In genomic region chr19:46546194-46546896, GRCh38 we compare ENCODE assay signal across 9 cellular contexts. TPM values are rescaled to one million over a fixed set of nuclear protein-coding genes. Genes with fewer than 3 reads are reported as not detected.
DNase-seq lines count a peak whose midpoint lies in the region; ATAC-seq and TF ChIP-seq lines count a peak whose summit lies in the region.
"Had no signal": no experiment of that assay in that cellular context is flagged by ENCODE, and none has a peak within 500 bp of the region (broad histone marks: within the 10 kb centered on the region; RNA-seq: fewer than 3 reads in every experiment).

No MANE protein-coding gene starts in this region.

- no peak overlapping the region for H3K27ac Mint-ChIP-seq in activated T-cell treated with anti-CD3 and anti-CD28 coated beads, Interleukin-2, amount 50 U/mL, for 72 hours
- no peak overlapping the region for H3K27ac Mint-ChIP-seq in activated T-cell treated with anti-CD3 and anti-CD28 coated beads, Interleukin-2, amount 50 U/mL, for 24 hours
- H3K27ac Mint-ChIP-seq: T-cell had no signal

- no peaks in the 10 kb centered on the region for H3K27me3 Mint-ChIP-seq in activated T-cell treated with anti-CD3 and anti-CD28 coated beads, Interleukin-2, amount 50 U/mL, for 72 hours (ENCODE audit: low read depth)
- peaks cover 14% of the 10 kb centered on the region for H3K27me3 Mint-ChIP-seq in activated T-cell treated with anti-CD3 and anti-CD28 coated beads, Interleukin-2, amount 50 U/mL, for 24 hours

- TF ChIP-seq CTCF in RWPE2 (IDR thresholded peaks at IDR 0.05; ENCODE audit: poor library complexity, severe bottlenecking) = no peak
- TF ChIP-seq CTCF in omental fat pad (IDR thresholded peaks at IDR 0.05) = no peak

- H3K36me3 ChIP-seq in RWPE2 (ENCODE audit: low read depth) = no peaks in the 10 kb centered on the region

- H3K4me3 Mint-ChIP-seq in activated T-cell treated with anti-CD3 and anti-CD28 coated beads, Interleukin-2, amount 50 U/mL, for 72 hours = peak overlapping the region in 1 of 2 donors; percentile 43
- H3K4me3 Mint-ChIP-seq in activated T-cell treated with anti-CD3 and anti-CD28 coated beads, Interleukin-2, amount 50 U/mL, for 24 hours = no peak overlapping the region
- H3K4me3 Mint-ChIP-seq: T-cell had no signal

- peak in 1 of 2 donors; percentile 28 for DNase-seq in activated T-cell treated with anti-CD3 and anti-CD28 coated beads, Interleukin-2, amount 50 U/mL, for 72 hours
- no peak for DNase-seq in activated T-cell treated with anti-CD3 and anti-CD28 coated beads, Interleukin-2, amount 50 U/mL, for 24 hours
- DNase-seq in RWPE2 (ENCODE audit: low spot score) = no peak
- peak; percentile 63 for DNase-seq in globus pallidus (ENCODE audit: low spot score)
- peak; percentile 64 for DNase-seq in pons (ENCODE audit: low spot score)
- DNase-seq in omental fat pad (ENCODE audit: low spot score) = no peak
- DNase-seq: T-cell had no signal

- H3K27ac ChIP-seq in RWPE2 (ENCODE audit: poor library complexity, severe bottlenecking) = no peak overlapping the region

- ATAC-seq in activated T-cell treated with anti-CD3 and anti-CD28 coated beads, Interleukin-2, amount 50 U/mL, for 72 hours (replicated peaks in 1 of 2) = peak; percentile 58 to 72
- ATAC-seq in RWPE2 (ENCODE audit: low read depth) (peak; percentile 87), GM18909 (IDR thresholded peaks at IDR 0.05; ENCODE audit: poor library complexity, unreplicated experiment) (no peak), GM21529 (IDR thresholded peaks at IDR 0.05; ENCODE audit: unreplicated experiment) (no peak), omental fat pad (ENCODE audit: low FRiP score) (no peak)

- no peaks in the 10 kb centered on the region for H3K27me3 ChIP-seq in RWPE2 (ENCODE audit: insufficient read depth, poor library complexity, severe bottlenecking)

- no peak overlapping the region for H3K4me3 ChIP-seq in RWPE2 (ENCODE audit: severe bottlenecking)

- peaks cover 3 to 7% of the 10 kb centered on the region in 2 donors for H3K9me3 Mint-ChIP-seq in activated T-cell treated with anti-CD3 and anti-CD28 coated beads, Interleukin-2, amount 50 U/mL, for 72 hours
- peaks cover 13% of the 10 kb centered on the region for H3K9me3 Mint-ChIP-seq in activated T-cell treated with anti-CD3 and anti-CD28 coated beads, Interleukin-2, amount 50 U/mL, for 24 hours

- peaks cover 4% of the 10 kb centered on the region for H3K4me1 Mint-ChIP-seq in activated T-cell treated with anti-CD3 and anti-CD28 coated beads, Interleukin-2, amount 50 U/mL, for 72 hours (ENCODE audit: low read depth)
- peaks cover 2% of the 10 kb centered on the region for H3K4me1 Mint-ChIP-seq in activated T-cell treated with anti-CD3 and anti-CD28 coated beads, Interleukin-2, amount 50 U/mL, for 24 hours (ENCODE audit: low read depth)

- peaks cover 5 to 12% of the 10 kb centered on the region in 2 donors for H3K36me3 Mint-ChIP-seq in activated T-cell treated with anti-CD3 and anti-CD28 coated beads, Interleukin-2, amount 50 U/mL, for 72 hours (ENCODE audit: insufficient read depth in 2 of 2)
- H3K36me3 Mint-ChIP-seq in activated T-cell treated with anti-CD3 and anti-CD28 coated beads, Interleukin-2, amount 50 U/mL, for 24 hours (ENCODE audit: low read depth) = no peaks in the 10 kb centered on the region

- H3K4me1 ChIP-seq in RWPE2 (ENCODE audit: insufficient read depth, poor library complexity, severe bottlenecking) = no peaks in the 10 kb centered on the region

- H3K9me3 ChIP-seq in RWPE2 (ENCODE audit: severe bottlenecking) = peaks cover 6% of the 10 kb centered on the region

RNA-seq across cellular contexts. Expression of gene PNMA8B, which starts 50.7 kb away (rescaled TPM):
- under 1 TPM; 0.05 to 0.12 TPM for total RNA-seq in activated T-cell treated with anti-CD3 and anti-CD28 coated beads, Interleukin-2, amount 50 U/mL, for 72 hours
- total RNA-seq in omental fat pad = 1 to 10 TPM in 3 of 4 donors, under 1 TPM in 1; 0.93 to 3.0 (median 1.7) TPM

RNA-seq across cellular contexts. Expression of gene CALM3, which starts 54.8 kb away (rescaled TPM):
- total RNA-seq in activated T-cell treated with anti-CD3 and anti-CD28 coated beads, Interleukin-2, amount 50 U/mL, for 72 hours = 100 to 1,000 TPM; 292 to 300 TPM
- 100 to 1,000 TPM; 112 to 189 (median 132) TPM for total RNA-seq in omental fat pad

Comparison
In these comparisons a context has a peak if more than half of its experiments do, and no peak if none do; other contexts are left out.
1. ATAC-seq: peak in activated T-cell treated with anti-CD3 and anti-CD28 coated beads, Interleukin-2, amount 50 U/mL, for 72 hours (2 of 2) and RWPE2 (single experiment); none in GM18909 (single experiment), GM21529 (single experiment) and omental fat pad (single experiment).
2. DNase-seq: peak in globus pallidus (single experiment) and pons (single experiment); none in activated T-cell treated with anti-CD3 and anti-CD28 coated beads, Interleukin-2, amount 50 U/mL, for 24 hours (single experiment), RWPE2 (single experiment) and omental fat pad (single experiment).